37 cellular contexts compared by ENCODE assay signal in genomic region chr9:132955768-132956167, GRCh38. TPM values are rescaled to one million over a fixed set of nuclear protein-coding genes. Genes with fewer than 3 reads are reported as not detected.
"Had no signal": no experiment of that assay in that cellular context is flagged by ENCODE, and none has a peak within 500 bp of the region (broad histone marks: within the 10 kb centered on the region; RNA-seq: fewer than 3 reads in every experiment).

No MANE protein-coding gene starts in this region.

- H3K27me3 ChIP-seq: MG63 had no signal

- DNase-seq: Karpas-422, Kasumi-1, MG63, MM.1S, MV-4-11, NCI-H1048, NCI-H1092, NCI-H1092 treated with DMSO at 0.1 percent for 48 hours, NCI-H1105, NCI-H1105 treated with DMSO at 0.1 percent for 48 hours, NCI-H1417, NCI-H1417 treated with DMSO at 0.1 percent for 48 hours, NCI-H1436, NCI-H1436 treated with DMSO at 0.1 percent for 48 hours, NCI-H146, NCI-H1694, NCI-H1694 treated with DMSO at 0.1 percent for 48 hours, NCI-H187, NCI-H187 treated with DMSO at 0.1 percent for 48 hours, NCI-H1930, NCI-H2029, NCI-H2029 treated with DMSO at 0.1 percent for 48 hours, NCI-H2081, NCI-H2081 treated with DMSO at 0.1 percent for 48 hours, NCI-H2107, NCI-H2171, NCI-H2171 treated with DMSO at 0.1 percent for 48 hours, NCI-H2227 treated with DMSO at 0.1 percent for 48 hours, NCI-H226, NCI-H345, NCI-H446, NCI-H446 treated with DMSO at 0.1 percent for 48 hours, NCI-H510A had no signal

- H3K36me3 ChIP-seq: MG63 had no signal

- H3K27ac ChIP-seq: KMS-11 had no signal

- H3K4me3 ChIP-seq: MG63 had no signal

RNA-seq across cellular contexts. Expression of gene GFI1B, which starts 22.7 kb away (rescaled TPM):
- total RNA-seq: M059J, MCF 10A, NCI-H460 had no signal
